ENCODE assay signal across 17 cellular contexts in the genomic region with DNA sequence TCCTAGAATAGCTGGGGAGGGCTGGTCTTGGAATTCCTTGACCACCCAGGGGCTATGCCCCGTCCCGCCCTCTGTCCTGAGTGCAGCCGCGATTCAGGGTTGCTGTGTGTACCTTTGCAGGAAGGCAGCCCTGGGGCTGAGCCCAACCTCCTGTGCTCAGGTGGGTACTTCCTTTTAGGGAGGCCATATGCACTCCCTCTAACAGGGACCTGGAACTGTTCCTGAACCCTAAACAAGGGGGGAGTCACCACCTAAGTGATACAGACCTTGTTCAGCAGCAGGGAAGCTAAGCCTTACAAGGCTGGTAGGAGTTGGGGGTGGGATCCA. TPM values are rescaled to one million over a fixed set of nuclear protein-coding genes. Genes with fewer than 3 reads are reported as not detected.
A peak's percentile ranks its signal among the peaks of the same experiment; 100 is the strongest.
DNase-seq lines count a peak whose midpoint lies in the region; ATAC-seq, FAIRE-seq and TF ChIP-seq lines count a peak whose summit lies in the region.
"Had no signal": no experiment of that assay in that cellular context is flagged by ENCODE, and none has a peak within 500 bp of the region (broad histone marks: within the 10 kb centered on the region; RNA-seq: fewer than 3 reads in every experiment).

No MANE protein-coding gene starts in this region.

- ATAC-seq in PC-3 (no peak), pancreas (peak; percentile 31 to 46 (median 42)), aorta (ENCODE audit: low FRiP score) (no peak), GM18505 (IDR thresholded peaks at IDR 0.05; ENCODE audit: unreplicated experiment) (no peak)

- H3K9ac ChIP-seq in PC-3 (ENCODE audit: low read length) (peak overlapping the region; percentile 91), iPS-15b (ENCODE audit: low read depth, low read length) (no peak overlapping the region), Karpas-422 (ENCODE audit: low read length) (no peak overlapping the region)

- H3K27me3 Mint-ChIP-seq in Calu3 (ENCODE audit: unreplicated experiment) = no peaks in the 10 kb centered on the region

- DNase-seq in Calu3 = no peak
- DNase-seq in PC-3 = no peak
- no peak for DNase-seq in pancreas
- no peak for DNase-seq in Karpas-422
- no peak for DNase-seq in aorta
- DNase-seq in GM12891 (ENCODE audit: insufficient read length, low spot score) = no peak
- DNase-seq: activated CD4-positive, alpha-beta T cell treated with anti-CD3 and anti-CD28 coated beads, Interleukin-2, amount 50 U/mL, for 4 hours; kidney glomerular epithelial cell; right lobe of liver had no signal

- TF ChIP-seq CTCF in Calu3 (IDR thresholded peaks at IDR 0.05; ENCODE audit: unreplicated experiment) = no peak
- no peak for TF ChIP-seq CTCF in PC-3 (conservative IDR thresholded peaks at IDR 0.05; ENCODE audit: low read depth, low read length)
- TF ChIP-seq CTCF in pancreas (IDR thresholded peaks at IDR 0.05) = no peak

- no peaks in the 10 kb centered on the region for H3K9me3 Mint-ChIP-seq in Calu3 (ENCODE audit: low read depth, unreplicated experiment)
- H3K9me3 Mint-ChIP-seq: activated T-helper 1 cell treated with anti-CD3 and anti-CD28 coated beads, Interleukin-12 subunit alpha, Interleukin-12 subunit beta, Interleukin-2, Interleukin-4 antibody, amounts not matched to agents 30 ng/mL and 10 ng/mL and 1 ng/mL, durations not matched to agents 14 hours and 24 hours and 36 hours; nephron progenitor cell had no signal

- TF ChIP-seq POLR2A in GM12891 (IDR thresholded peaks at IDR 0.05; ENCODE audit: low read depth, low read length) = no peak
- TF ChIP-seq POLR2A in GM18505 (IDR thresholded peaks at IDR 0.05; ENCODE audit: borderline replicate concordance, extremely low read depth, insufficient read depth, insufficient read length) = no peak

- H2AFZ ChIP-seq in PC-3 (ENCODE audit: low read length) (peak overlapping the region; percentile 63), Karpas-422 (ENCODE audit: low read length) (no peak overlapping the region)

- H4K20me1 ChIP-seq in PC-3 (ENCODE audit: low read length) (no peaks in the 10 kb centered on the region), Karpas-422 (ENCODE audit: insufficient read depth, low read depth, low read length) (no peaks in the 10 kb centered on the region)

- no peaks in the 10 kb centered on the region for H3F3A ChIP-seq in PC-3 (ENCODE audit: low read length, unreplicated experiment)

- CTCF ChIA-PET in Calu3 (lab: Charles Lee) = interaction anchor here (0.6 to 2.0 kb wide), 10 partner anchors 18 to 156 kb away, joined by 3 to 11 read pairs (median 7); a partner anchor contains a TSS
- CTCF ChIA-PET in PC-3 (lab: Charles Lee) = interaction anchor here (0.6 to 2.9 kb wide), 2 partner anchors 25 to 33 kb away, joined by 5 to 18 read pairs; a partner anchor contains a TSS

- peak overlapping the region; percentile 56 for H3K4me3 Mint-ChIP-seq in Calu3 (ENCODE audit: low read depth, unreplicated experiment)
- H3K4me3 Mint-ChIP-seq: activated T-helper 1 cell treated with anti-CD3 and anti-CD28 coated beads, Interleukin-12 subunit alpha, Interleukin-12 subunit beta, Interleukin-2, Interleukin-4 antibody, amounts not matched to agents 30 ng/mL and 10 ng/mL and 1 ng/mL, durations not matched to agents 14 hours and 24 hours and 36 hours; nephron progenitor cell had no signal

- H3K36me3 Mint-ChIP-seq in Calu3 (ENCODE audit: insufficient read depth, unreplicated experiment) = peaks cover 58% of the 10 kb centered on the region

- peaks cover 43% of the 10 kb centered on the region for H3K4me1 Mint-ChIP-seq in Calu3 (ENCODE audit: low read depth, unreplicated experiment)

- FAIRE-seq in pancreas (lab: Jason Lieb, UNC) (no peak), GM12891 (lab: Jason Lieb, UNC) (no peak)
- FAIRE-seq: GM18507, TTC549 had no signal

- no peaks in the 10 kb centered on the region for H3K36me3 ChIP-seq in PC-3 (ENCODE audit: low read depth, low read length)
- H3K36me3 ChIP-seq in iPS-15b (ENCODE audit: control insufficient read depth, insufficient read depth, low read length) = peaks cover 2% of the 10 kb centered on the region
- no peaks in the 10 kb centered on the region for H3K36me3 ChIP-seq in pancreas
- H3K36me3 ChIP-seq in Karpas-422 (ENCODE audit: insufficient read depth, low read length) = no peaks in the 10 kb centered on the region
- H3K36me3 ChIP-seq in aorta (ENCODE audit: control insufficient read depth in 1 of 2, insufficient read depth in 2 of 2, low read length in 1 of 2) = no peaks in the 10 kb centered on the region
- H3K36me3 ChIP-seq: right lobe of liver, thoracic aorta had no signal

- POLR2A ChIA-PET in PC-3 (lab: Charles Lee; ENCODE audit: unreplicated experiment) = interaction anchor here (1.0 kb wide), 1 partner anchor 134 kb away, joined by 3 read pairs; no protein-coding TSS in a partner anchor

- H3K4me1 ChIP-seq in PC-3 (ENCODE audit: insufficient read depth, low read length) (peaks cover 30% of the 10 kb centered on the region), iPS-15b (ENCODE audit: control insufficient read depth, insufficient read depth, low read length) (peaks cover 14% of the 10 kb centered on the region), pancreas (peaks cover 38 to 43% (median 41%) of the 10 kb centered on the region in 3 donors), Karpas-422 (ENCODE audit: low read length) (no peaks in the 10 kb centered on the region), aorta (ENCODE audit: control insufficient read depth in 1 of 2, insufficient read depth in 2 of 2, low read length in 2 of 2) (no peaks in the 10 kb centered on the region)
- H3K4me1 ChIP-seq: right lobe of liver had no signal

- intact Hi-C loops in Calu3 (cut with micrococcal nuclease; ENCODE audit: unreplicated experiment) = loop anchor here (1.0 kb wide), 1 partner anchor 19 kb away; no protein-coding TSS in a partner anchor
- intact Hi-C loops in PC-3 (cut with micrococcal nuclease) = no loop called here
- intact Hi-C loops in pancreas (cut with DNase I) = no loop called here
- intact Hi-C loops in aorta (cut with DNase I) = no loop called here

- no peaks in the 10 kb centered on the region for H3K27me3 ChIP-seq in PC-3 (ENCODE audit: low read length)
- H3K27me3 ChIP-seq in iPS-15b (ENCODE audit: control insufficient read depth, insufficient read depth, low read length) = no peaks in the 10 kb centered on the region
- H3K27me3 ChIP-seq in pancreas = no peaks in the 10 kb centered on the region
- no peaks in the 10 kb centered on the region for H3K27me3 ChIP-seq in Karpas-422 (ENCODE audit: low read length)
- no peaks in the 10 kb centered on the region for H3K27me3 ChIP-seq in aorta (ENCODE audit: control insufficient read depth in 1 of 2, insufficient read depth in 2 of 2, low read length in 1 of 2)
- H3K27me3 ChIP-seq: right lobe of liver had no signal

- peak overlapping the region; percentile 98 for H3K27ac ChIP-seq in PC-3 (ENCODE audit: low read length)
- H3K27ac ChIP-seq in pancreas = peak overlapping the region; percentile 93 to 99 (median 97)
- H3K27ac ChIP-seq in Karpas-422 (ENCODE audit: low read length) = no peak overlapping the region
- H3K27ac ChIP-seq in aorta (ENCODE audit: low read depth in 1 of 2, low read length in 2 of 2) = no peak overlapping the region
- H3K27ac ChIP-seq: right lobe of liver, SK-N-MC, thoracic aorta had no signal

- BruUV-seq in Calu3 (replicated peaks; lab: Mats Ljungman, UMichigan) = no TSS peak
- BruUV-seq in PC-3 (replicated peaks; lab: Mats Ljungman, UMichigan) = no TSS peak

- H3K4me2 ChIP-seq in PC-3 (ENCODE audit: low read length) (peak overlapping the region; percentile 89), Karpas-422 (ENCODE audit: low read depth, low read length, poor library complexity, severe bottlenecking) (no peak overlapping the region)

- H3K79me2 ChIP-seq in PC-3 (ENCODE audit: low read length) = peaks cover 4% of the 10 kb centered on the region
- H3K79me2 ChIP-seq in Karpas-422 (ENCODE audit: low read length) = no peaks in the 10 kb centered on the region

- H3K4me3 ChIP-seq in PC-3 (ENCODE audit: low read length) (peak overlapping the region; percentile 57; the same call in 1 of the 2 replicates), iPS-15b (ENCODE audit: low read depth, low read length) (peak overlapping the region; percentile 43), pancreas (peak overlapping the region in 1 of 4 donors; percentile 28), Karpas-422 (ENCODE audit: low read length) (no peak overlapping the region), aorta (ENCODE audit: low read length in 2 of 2) (no peak overlapping the region)
- H3K4me3 ChIP-seq: right lobe of liver, SK-N-MC, thoracic aorta had no signal

- WGBS in pancreas, 2 donors = 6 to 11% methylated on average over 4 of the region's 4 CpGs
- 82 to 86% methylated on average over 4 of the region's 4 CpGs for WGBS in aorta, 2 donors

- no peaks in the 10 kb centered on the region for H3K9me2 ChIP-seq in PC-3 (replicated peaks; ENCODE audit: low read length)
- no peaks in the 10 kb centered on the region for H3K9me2 ChIP-seq in Karpas-422 (replicated peaks; ENCODE audit: insufficient read depth, low read length)

- H3K9me3 ChIP-seq in PC-3 (ENCODE audit: low read length) = no peaks in the 10 kb centered on the region
- H3K9me3 ChIP-seq in iPS-15b (ENCODE audit: control insufficient read depth, insufficient read depth, low read length) = no peaks in the 10 kb centered on the region
- H3K9me3 ChIP-seq in pancreas = no peaks in the 10 kb centered on the region
- H3K9me3 ChIP-seq in Karpas-422 (ENCODE audit: low read length) = no peaks in the 10 kb centered on the region
- no peaks in the 10 kb centered on the region for H3K9me3 ChIP-seq in aorta (ENCODE audit: control insufficient read depth, low read length)
- H3K9me3 ChIP-seq: right lobe of liver, thoracic aorta had no signal

- H3K27ac Mint-ChIP-seq in Calu3 (ENCODE audit: unreplicated experiment) = peak overlapping the region; percentile 96
- H3K27ac Mint-ChIP-seq: activated T-helper 1 cell treated with anti-CD3 and anti-CD28 coated beads, Interleukin-12 subunit alpha, Interleukin-12 subunit beta, Interleukin-2, Interleukin-4 antibody, amounts not matched to agents 30 ng/mL and 10 ng/mL and 1 ng/mL, durations not matched to agents 14 hours and 24 hours and 36 hours; nephron progenitor cell had no signal

RNA-seq across cellular contexts. Expression of a gene that starts 24.6 kb away (rescaled TPM):
- 208 and 251 TPM in 2 replicates for total RNA-seq in Calu3 (2022)
- 92.9 and 122 TPM in 2 replicates for total RNA-seq in PC-3 (2014; rRNA removed)
- total RNA-seq in pancreas = 100 to 1,000 TPM in 3 of 6 donors, 10 to 100 TPM in 3; 87.8 to 130 (median 101) TPM
- 100 to 1,000 TPM; 286 to 296 TPM for polyA plus RNA-seq in pancreas
- total RNA-seq in Karpas-422 (2014; rRNA removed; shearing (Covaris generic); ENCODE audit: low replicate concordance) = 6.1 and 7.6 TPM in 2 replicates
- 10 to 100 TPM in 1 of 2 donors, 1 to 10 TPM in 1; 9.7 to 11.1 TPM for total RNA-seq in aorta
- polyA plus RNA-seq in aorta = 10 to 100 TPM; 10.1 to 14.4 TPM
- 5.2 TPM for polyA plus RNA-seq in GM12891 (2012; ENCODE audit: low read depth, missing spikeins)

RNA-seq across cellular contexts. Expression of a gene that starts 33.8 kb away (rescaled TPM):
- total RNA-seq in Calu3 (2022) (52.1 and 55.4 TPM in 2 replicates), PC-3 (2014; rRNA removed) (61.6 and 70.4 TPM in 2 replicates), pancreas (10 to 100 TPM; 14.9 to 20.0 (median 19.1) TPM), aorta (10 to 100 TPM; 10.8 to 14.0 TPM)
- polyA plus RNA-seq in pancreas (100 to 1,000 TPM in 1 of 2 donors, 10 to 100 TPM in 1; 55.1 to 105 TPM), aorta (10 to 100 TPM in 1 of 2 donors, 1 to 10 TPM in 1; 8.8 to 27.3 TPM)
- total RNA-seq in Karpas-422 (2014; rRNA removed; shearing (Covaris generic); ENCODE audit: low replicate concordance) = 25.5 and 42.8 TPM in 2 replicates
- 18.0 TPM for polyA plus RNA-seq in GM12891 (2012; ENCODE audit: low read depth, missing spikeins)

RNA-seq across cellular contexts. Expression of a gene that starts 34.8 kb away (rescaled TPM):
- total RNA-seq in Calu3 (2022) (30.0 and 30.4 TPM in 2 replicates), PC-3 (2014; rRNA removed) (22.0 and 28.3 TPM in 2 replicates), pancreas (10 to 100 TPM; 12.2 to 20.7 (median 13.2) TPM), aorta (10 to 100 TPM; 61.5 to 63.4 TPM)
- polyA plus RNA-seq in pancreas (10 to 100 TPM; 12.1 to 14.7 TPM), aorta (1 to 10 TPM; 4.0 to 8.9 TPM)
- not detected in 2 replicates for total RNA-seq in Karpas-422 (2014; rRNA removed; shearing (Covaris generic); ENCODE audit: low replicate concordance)
- 0.04 TPM for polyA plus RNA-seq in GM12891 (2012; ENCODE audit: low read depth, missing spikeins)

RNA-seq across cellular contexts. Expression of a gene that starts 37.5 kb away (rescaled TPM):
- total RNA-seq in Calu3 (2022) (58.4 and 78.6 TPM in 2 replicates), PC-3 (2014; rRNA removed) (3.2 and 7.1 TPM in 2 replicates), pancreas (10 to 100 TPM; 25.9 to 82.0 (median 38.6) TPM), aorta (100 to 1,000 TPM; 113 to 279 TPM)
- polyA plus RNA-seq in pancreas (100 to 1,000 TPM; 307 to 325 TPM), aorta (100 to 1,000 TPM; 125 to 151 TPM)
- 3.8 and 8.0 TPM in 2 replicates for total RNA-seq in Karpas-422 (2014; rRNA removed; shearing (Covaris generic); ENCODE audit: low replicate concordance)
- polyA plus RNA-seq in GM12891 (2012; ENCODE audit: low read depth, missing spikeins) = 9.5 TPM

Comparison
In these comparisons a context has a peak if more than half of its experiments do, and no peak if none do; other contexts are left out.
1. ATAC-seq: peak in pancreas (4 of 4); none in PC-3 (single experiment), aorta (single experiment) and GM18505 (single experiment).
2. H3K27ac ChIP-seq: peak in PC-3 (single experiment) and pancreas (4 of 4); none in Karpas-422 (single experiment) and aorta (0 of 2).
3. H3K4me3 ChIP-seq: peak in PC-3 (single experiment) and iPS-15b (single experiment); none in Karpas-422 (single experiment) and aorta (0 of 2).
4. RNA of a gene that starts 34.8 kb away (total RNA-seq): 61.5 to 63.4 TPM in aorta, 30.0 to 30.4 TPM in Calu3, 22.0 to 28.3 TPM in PC-3 and 12.2 to 20.7 TPM in pancreas; not detected in Karpas-422; every median in the first group is over 10 times any median in the second.